1 cellular context compared by ENCODE assay signal in the genomic region with DNA sequence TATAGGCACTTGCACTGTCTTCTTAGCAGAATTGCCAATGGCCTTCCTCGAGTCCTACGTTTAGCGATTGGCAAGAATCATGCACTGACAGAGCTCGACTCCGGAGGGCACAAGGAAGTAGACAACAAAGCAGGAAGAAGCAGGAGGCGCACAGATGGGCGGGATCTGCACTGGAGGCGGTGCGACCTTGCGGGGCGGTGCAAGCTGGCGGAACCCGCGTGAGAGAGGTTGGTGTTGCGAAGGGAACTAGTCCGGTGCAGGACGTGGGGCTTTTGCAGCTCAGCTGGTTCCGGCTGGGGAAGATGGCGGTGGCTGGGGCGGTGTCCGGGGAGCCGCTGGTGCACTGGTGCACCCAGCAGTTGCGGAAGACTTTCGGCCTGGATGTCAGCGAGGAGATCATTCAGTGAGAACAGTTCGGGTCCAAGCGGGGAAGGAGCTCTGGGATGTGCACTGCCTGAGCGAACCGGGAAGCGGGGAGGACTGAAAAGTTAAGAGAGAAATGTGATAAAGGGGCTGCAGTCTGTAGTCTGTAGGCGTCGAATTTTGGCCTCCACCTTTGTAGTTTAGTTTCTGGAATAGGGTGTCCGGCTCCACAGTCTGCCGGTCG.
TF ChIP-seq lines count a peak whose summit lies in the region.

A gene (plus strand): TSS at position 275 of the 607 bp plus-strand sequence. CDS start 28 bp downstream, at position 303.

TF ChIP-seq in K562, 482 proteins besides CTCF, POLR2A, EP300 and RAD21 (continued from another document and continues in another):
- TF ChIP-seq ZNF239 (CRISPR knock-in tag; IDR thresholded peaks at IDR 0.05) = peak; percentile 32; the same call in 1 of the 2 replicates
- no peak for TF ChIP-seq ZNF140 (CRISPR knock-in tag; IDR thresholded peaks at IDR 0.05)
- no peak for TF ChIP-seq PTTG1 (tag; IDR thresholded peaks at IDR 0.05; ENCODE audit: low read depth)
- no peak for TF ChIP-seq ZNF354B (CRISPR knock-in tag; IDR thresholded peaks at IDR 0.05)
- TF ChIP-seq, protein P1, sequence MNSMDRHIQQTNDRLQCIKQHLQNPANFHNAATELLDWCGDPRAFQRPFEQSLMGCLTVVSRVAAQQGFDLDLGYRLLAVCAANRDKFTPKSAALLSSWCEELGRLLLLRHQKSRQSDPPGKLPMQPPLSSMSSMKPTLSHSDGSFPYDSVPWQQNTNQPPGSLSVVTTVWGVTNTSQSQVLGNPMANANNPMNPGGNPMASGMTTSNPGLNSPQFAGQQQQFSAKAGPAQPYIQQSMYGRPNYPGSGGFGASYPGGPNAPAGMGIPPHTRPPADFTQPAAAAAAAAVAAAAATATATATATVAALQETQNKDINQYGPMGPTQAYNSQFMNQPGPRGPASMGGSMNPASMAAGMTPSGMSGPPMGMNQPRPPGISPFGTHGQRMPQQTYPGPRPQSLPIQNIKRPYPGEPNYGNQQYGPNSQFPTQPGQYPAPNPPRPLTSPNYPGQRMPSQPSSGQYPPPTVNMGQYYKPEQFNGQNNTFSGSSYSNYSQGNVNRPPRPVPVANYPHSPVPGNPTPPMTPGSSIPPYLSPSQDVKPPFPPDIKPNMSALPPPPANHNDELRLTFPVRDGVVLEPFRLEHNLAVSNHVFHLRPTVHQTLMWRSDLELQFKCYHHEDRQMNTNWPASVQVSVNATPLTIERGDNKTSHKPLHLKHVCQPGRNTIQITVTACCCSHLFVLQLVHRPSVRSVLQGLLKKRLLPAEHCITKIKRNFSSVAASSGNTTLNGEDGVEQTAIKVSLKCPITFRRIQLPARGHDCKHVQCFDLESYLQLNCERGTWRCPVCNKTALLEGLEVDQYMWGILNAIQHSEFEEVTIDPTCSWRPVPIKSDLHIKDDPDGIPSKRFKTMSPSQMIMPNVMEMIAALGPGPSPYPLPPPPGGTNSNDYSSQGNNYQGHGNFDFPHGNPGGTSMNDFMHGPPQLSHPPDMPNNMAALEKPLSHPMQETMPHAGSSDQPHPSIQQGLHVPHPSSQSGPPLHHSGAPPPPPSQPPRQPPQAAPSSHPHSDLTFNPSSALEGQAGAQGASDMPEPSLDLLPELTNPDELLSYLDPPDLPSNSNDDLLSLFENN (IDR thresholded peaks at IDR 0.05; ENCODE audit: low read depth in 2 of 2, low read length in 2 of 2) = peak in 1 of 2 experiments; percentile 81; a peak in 1 of 4 replicates
- TF ChIP-seq MAFK (IDR thresholded peaks at IDR 0.05; ENCODE audit: low read length) = 0 out of 2 replicates have a peak, but pooled peaks have one; percentile 15
- TF ChIP-seq CAMTA2 (CRISPR knock-in tag; conservative IDR thresholded peaks at IDR 0.05) = no peak
- no peak for TF ChIP-seq ZNF3 (CRISPR knock-in tag; IDR thresholded peaks at IDR 0.05)
- peak; percentile 97 for TF ChIP-seq MTA3 (IDR thresholded peaks at IDR 0.05; ENCODE audit: borderline replicate concordance)
- peak; percentile 96 for TF ChIP-seq TAF1 (IDR thresholded peaks at IDR 0.05; ENCODE audit: control insufficient read depth, extremely low read depth, insufficient read depth, low read length, severe bottlenecking)
- TF ChIP-seq KAT7 (CRISPR knock-in tag; IDR thresholded peaks at IDR 0.05; ENCODE audit: borderline replicate concordance) = peak; percentile 93; the same call in 1 of the 2 replicates
- TF ChIP-seq NCOA4 (IDR thresholded peaks at IDR 0.05; ENCODE audit: partially characterized antibody) = no peak
- peak; percentile 69 for TF ChIP-seq DPF2 (IDR thresholded peaks at IDR 0.05)
- no peak for TF ChIP-seq ZFP30 (CRISPR knock-in tag; IDR thresholded peaks at IDR 0.05; ENCODE audit: borderline replicate concordance)
- no peak for TF ChIP-seq JUNB (CRISPR knock-in tag; conservative IDR thresholded peaks at IDR 0.05)
- TF ChIP-seq, protein P2, sequence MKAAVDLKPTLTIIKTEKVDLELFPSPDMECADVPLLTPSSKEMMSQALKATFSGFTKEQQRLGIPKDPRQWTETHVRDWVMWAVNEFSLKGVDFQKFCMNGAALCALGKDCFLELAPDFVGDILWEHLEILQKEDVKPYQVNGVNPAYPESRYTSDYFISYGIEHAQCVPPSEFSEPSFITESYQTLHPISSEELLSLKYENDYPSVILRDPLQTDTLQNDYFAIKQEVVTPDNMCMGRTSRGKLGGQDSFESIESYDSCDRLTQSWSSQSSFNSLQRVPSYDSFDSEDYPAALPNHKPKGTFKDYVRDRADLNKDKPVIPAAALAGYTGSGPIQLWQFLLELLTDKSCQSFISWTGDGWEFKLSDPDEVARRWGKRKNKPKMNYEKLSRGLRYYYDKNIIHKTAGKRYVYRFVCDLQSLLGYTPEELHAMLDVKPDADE (conservative IDR thresholded peaks at IDR 0.05; ENCODE audit: control insufficient read depth, low read depth, low read length) = peak; percentile 95
- TF ChIP-seq CBX8 (IDR thresholded peaks at IDR 0.05; ENCODE audit: borderline replicate concordance, extremely low read depth, low read depth, low read length, poor library complexity, severe bottlenecking) = no peak
- peak; percentile 70; the same call in 1 of the 2 replicates for TF ChIP-seq ZNF431 (CRISPR knock-in tag; IDR thresholded peaks at IDR 0.05)
- TF ChIP-seq, protein P3, sequence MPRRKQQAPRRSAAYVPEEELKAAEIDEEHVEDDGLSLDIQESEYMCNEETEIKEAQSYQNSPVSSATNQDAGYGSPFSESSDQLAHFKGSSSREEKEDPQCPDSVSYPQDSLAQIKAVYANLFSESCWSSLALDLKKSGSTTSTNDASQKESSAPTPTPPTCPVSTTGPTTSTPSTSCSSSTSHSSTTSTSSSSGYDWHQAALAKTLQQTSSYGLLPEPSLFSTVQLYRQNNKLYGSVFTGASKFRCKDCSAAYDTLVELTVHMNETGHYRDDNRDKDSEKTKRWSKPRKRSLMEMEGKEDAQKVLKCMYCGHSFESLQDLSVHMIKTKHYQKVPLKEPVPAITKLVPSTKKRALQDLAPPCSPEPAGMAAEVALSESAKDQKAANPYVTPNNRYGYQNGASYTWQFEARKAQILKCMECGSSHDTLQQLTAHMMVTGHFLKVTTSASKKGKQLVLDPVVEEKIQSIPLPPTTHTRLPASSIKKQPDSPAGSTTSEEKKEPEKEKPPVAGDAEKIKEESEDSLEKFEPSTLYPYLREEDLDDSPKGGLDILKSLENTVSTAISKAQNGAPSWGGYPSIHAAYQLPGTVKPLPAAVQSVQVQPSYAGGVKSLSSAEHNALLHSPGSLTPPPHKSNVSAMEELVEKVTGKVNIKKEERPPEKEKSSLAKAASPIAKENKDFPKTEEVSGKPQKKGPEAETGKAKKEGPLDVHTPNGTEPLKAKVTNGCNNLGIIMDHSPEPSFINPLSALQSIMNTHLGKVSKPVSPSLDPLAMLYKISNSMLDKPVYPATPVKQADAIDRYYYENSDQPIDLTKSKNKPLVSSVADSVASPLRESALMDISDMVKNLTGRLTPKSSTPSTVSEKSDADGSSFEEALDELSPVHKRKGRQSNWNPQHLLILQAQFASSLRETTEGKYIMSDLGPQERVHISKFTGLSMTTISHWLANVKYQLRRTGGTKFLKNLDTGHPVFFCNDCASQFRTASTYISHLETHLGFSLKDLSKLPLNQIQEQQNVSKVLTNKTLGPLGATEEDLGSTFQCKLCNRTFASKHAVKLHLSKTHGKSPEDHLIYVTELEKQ (CRISPR knock-in tag; IDR thresholded peaks at IDR 0.05) = no peak
- no peak for TF ChIP-seq HNRNPH1 (optimal IDR thresholded peaks at IDR 0.05; ENCODE audit: low read depth, low read length)
- TF ChIP-seq ZNF699 (CRISPR knock-in tag; IDR thresholded peaks at IDR 0.05; ENCODE audit: insufficient replicate concordance) = no peak
- TF ChIP-seq, protein P4, sequence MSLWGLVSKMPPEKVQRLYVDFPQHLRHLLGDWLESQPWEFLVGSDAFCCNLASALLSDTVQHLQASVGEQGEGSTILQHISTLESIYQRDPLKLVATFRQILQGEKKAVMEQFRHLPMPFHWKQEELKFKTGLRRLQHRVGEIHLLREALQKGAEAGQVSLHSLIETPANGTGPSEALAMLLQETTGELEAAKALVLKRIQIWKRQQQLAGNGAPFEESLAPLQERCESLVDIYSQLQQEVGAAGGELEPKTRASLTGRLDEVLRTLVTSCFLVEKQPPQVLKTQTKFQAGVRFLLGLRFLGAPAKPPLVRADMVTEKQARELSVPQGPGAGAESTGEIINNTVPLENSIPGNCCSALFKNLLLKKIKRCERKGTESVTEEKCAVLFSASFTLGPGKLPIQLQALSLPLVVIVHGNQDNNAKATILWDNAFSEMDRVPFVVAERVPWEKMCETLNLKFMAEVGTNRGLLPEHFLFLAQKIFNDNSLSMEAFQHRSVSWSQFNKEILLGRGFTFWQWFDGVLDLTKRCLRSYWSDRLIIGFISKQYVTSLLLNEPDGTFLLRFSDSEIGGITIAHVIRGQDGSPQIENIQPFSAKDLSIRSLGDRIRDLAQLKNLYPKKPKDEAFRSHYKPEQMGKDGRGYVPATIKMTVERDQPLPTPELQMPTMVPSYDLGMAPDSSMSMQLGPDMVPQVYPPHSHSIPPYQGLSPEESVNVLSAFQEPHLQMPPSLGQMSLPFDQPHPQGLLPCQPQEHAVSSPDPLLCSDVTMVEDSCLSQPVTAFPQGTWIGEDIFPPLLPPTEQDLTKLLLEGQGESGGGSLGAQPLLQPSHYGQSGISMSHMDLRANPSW (CRISPR knock-in tag; IDR thresholded peaks at IDR 0.05) = no peak
- TF ChIP-seq, protein P5, sequence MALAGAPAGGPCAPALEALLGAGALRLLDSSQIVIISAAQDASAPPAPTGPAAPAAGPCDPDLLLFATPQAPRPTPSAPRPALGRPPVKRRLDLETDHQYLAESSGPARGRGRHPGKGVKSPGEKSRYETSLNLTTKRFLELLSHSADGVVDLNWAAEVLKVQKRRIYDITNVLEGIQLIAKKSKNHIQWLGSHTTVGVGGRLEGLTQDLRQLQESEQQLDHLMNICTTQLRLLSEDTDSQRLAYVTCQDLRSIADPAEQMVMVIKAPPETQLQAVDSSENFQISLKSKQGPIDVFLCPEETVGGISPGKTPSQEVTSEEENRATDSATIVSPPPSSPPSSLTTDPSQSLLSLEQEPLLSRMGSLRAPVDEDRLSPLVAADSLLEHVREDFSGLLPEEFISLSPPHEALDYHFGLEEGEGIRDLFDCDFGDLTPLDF (CRISPR knock-in tag; IDR thresholded peaks at IDR 0.05) = peak; percentile 83; the same call in 1 of the 2 replicates
- TF ChIP-seq, protein P6, sequence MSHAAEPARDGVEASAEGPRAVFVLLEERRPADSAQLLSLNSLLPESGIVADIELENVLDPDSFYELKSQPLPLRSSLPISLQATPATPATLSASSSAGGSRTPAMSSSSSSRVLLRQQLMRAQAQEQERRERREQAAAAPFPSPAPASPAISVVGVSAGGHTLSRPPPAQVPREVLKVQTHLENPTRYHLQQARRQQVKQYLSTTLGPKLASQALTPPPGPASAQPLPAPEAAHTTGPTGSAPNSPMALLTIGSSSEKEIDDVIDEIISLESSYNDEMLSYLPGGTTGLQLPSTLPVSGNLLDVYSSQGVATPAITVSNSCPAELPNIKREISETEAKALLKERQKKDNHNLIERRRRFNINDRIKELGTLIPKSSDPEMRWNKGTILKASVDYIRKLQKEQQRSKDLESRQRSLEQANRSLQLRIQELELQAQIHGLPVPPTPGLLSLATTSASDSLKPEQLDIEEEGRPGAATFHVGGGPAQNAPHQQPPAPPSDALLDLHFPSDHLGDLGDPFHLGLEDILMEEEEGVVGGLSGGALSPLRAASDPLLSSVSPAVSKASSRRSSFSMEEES (CRISPR knock-in tag; IDR thresholded peaks at IDR 0.05) = no peak; the same call in 1 of the 2 replicates
- no peak for TF ChIP-seq RFX7 (CRISPR knock-in tag; IDR thresholded peaks at IDR 0.05)
- TF ChIP-seq, protein P7, sequence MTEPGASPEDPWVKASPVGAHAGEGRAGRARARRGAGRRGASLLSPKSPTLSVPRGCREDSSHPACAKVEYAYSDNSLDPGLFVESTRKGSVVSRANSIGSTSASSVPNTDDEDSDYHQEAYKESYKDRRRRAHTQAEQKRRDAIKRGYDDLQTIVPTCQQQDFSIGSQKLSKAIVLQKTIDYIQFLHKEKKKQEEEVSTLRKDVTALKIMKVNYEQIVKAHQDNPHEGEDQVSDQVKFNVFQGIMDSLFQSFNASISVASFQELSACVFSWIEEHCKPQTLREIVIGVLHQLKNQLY (CRISPR knock-in tag; conservative IDR thresholded peaks at IDR 0.05) = no peak
- TF ChIP-seq NBN (IDR thresholded peaks at IDR 0.05; ENCODE audit: low read depth) = peak; percentile 97
- peak; percentile 94 to 96 for TF ChIP-seq ARNT (IDR thresholded peaks at IDR 0.05)
- peak; percentile 68; the same call in 1 of the 2 replicates for TF ChIP-seq TARDBP (IDR thresholded peaks at IDR 0.05)
- no peak for TF ChIP-seq CHCHD3 (CRISPR knock-in tag; IDR thresholded peaks at IDR 0.05)
- no peak for TF ChIP-seq ZC3H4 (CRISPR knock-in tag; IDR thresholded peaks at IDR 0.05; ENCODE audit: borderline replicate concordance)
- peak; percentile 90 for TF ChIP-seq ETV1 (tag; conservative IDR thresholded peaks at IDR 0.05; ENCODE audit: low read depth)
- no peak for TF ChIP-seq KAT2B (IDR thresholded peaks at IDR 0.05; ENCODE audit: low read depth, low read length)
- TF ChIP-seq, protein P8, sequence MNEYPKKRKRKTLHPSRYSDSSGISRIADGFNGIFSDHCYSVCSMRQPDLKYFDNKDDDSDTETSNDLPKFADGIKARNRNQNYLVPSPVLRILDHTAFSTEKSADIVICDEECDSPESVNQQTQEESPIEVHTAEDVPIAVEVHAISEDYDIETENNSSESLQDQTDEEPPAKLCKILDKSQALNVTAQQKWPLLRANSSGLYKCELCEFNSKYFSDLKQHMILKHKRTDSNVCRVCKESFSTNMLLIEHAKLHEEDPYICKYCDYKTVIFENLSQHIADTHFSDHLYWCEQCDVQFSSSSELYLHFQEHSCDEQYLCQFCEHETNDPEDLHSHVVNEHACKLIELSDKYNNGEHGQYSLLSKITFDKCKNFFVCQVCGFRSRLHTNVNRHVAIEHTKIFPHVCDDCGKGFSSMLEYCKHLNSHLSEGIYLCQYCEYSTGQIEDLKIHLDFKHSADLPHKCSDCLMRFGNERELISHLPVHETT (CRISPR knock-in tag; conservative IDR thresholded peaks at IDR 0.05 in 1 of 2, IDR thresholded peaks at IDR 0.05 in 1 of 2) = peak in 1 of 2 experiments; percentile 93; a peak in 2 of 4 replicates
- TF ChIP-seq, protein P9, sequence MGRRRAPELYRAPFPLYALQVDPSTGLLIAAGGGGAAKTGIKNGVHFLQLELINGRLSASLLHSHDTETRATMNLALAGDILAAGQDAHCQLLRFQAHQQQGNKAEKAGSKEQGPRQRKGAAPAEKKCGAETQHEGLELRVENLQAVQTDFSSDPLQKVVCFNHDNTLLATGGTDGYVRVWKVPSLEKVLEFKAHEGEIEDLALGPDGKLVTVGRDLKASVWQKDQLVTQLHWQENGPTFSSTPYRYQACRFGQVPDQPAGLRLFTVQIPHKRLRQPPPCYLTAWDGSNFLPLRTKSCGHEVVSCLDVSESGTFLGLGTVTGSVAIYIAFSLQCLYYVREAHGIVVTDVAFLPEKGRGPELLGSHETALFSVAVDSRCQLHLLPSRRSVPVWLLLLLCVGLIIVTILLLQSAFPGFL (CRISPR knock-in tag; IDR thresholded peaks at IDR 0.05) = no peak
- TF ChIP-seq, protein P10, sequence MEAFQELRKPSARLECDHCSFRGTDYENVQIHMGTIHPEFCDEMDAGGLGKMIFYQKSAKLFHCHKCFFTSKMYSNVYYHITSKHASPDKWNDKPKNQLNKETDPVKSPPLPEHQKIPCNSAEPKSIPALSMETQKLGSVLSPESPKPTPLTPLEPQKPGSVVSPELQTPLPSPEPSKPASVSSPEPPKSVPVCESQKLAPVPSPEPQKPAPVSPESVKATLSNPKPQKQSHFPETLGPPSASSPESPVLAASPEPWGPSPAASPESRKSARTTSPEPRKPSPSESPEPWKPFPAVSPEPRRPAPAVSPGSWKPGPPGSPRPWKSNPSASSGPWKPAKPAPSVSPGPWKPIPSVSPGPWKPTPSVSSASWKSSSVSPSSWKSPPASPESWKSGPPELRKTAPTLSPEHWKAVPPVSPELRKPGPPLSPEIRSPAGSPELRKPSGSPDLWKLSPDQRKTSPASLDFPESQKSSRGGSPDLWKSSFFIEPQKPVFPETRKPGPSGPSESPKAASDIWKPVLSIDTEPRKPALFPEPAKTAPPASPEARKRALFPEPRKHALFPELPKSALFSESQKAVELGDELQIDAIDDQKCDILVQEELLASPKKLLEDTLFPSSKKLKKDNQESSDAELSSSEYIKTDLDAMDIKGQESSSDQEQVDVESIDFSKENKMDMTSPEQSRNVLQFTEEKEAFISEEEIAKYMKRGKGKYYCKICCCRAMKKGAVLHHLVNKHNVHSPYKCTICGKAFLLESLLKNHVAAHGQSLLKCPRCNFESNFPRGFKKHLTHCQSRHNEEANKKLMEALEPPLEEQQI (IDR thresholded peaks at IDR 0.05) = peak; percentile 100
